ENCODE assay signal across 1 cellular context in genomic region chr1:228744918-228745317, GRCh38.
TF ChIP-seq lines count a peak whose summit lies in the region.

No MANE protein-coding gene starts in this region.

TF ChIP-seq in K562, 482 proteins besides CTCF, POLR2A, EP300 and RAD21:
- TF ChIP-seq ZHX1 (conservative IDR thresholded peaks at IDR 0.05; ENCODE audit: low read length) (no peak), NFIX (CRISPR knock-in tag; IDR thresholded peaks at IDR 0.05; ENCODE audit: low read depth) (no peak), BMI1 (IDR thresholded peaks at IDR 0.05; ENCODE audit: low read length) (no peak), KDM5B (IDR thresholded peaks at IDR 0.05; ENCODE audit: insufficient replicate concordance, low read depth, low read length) (no peak), ZNF584 (CRISPR knock-in tag; IDR thresholded peaks at IDR 0.05; ENCODE audit: low read depth) (no peak), POLR3G (IDR thresholded peaks at IDR 0.05; ENCODE audit: extremely low read depth, insufficient read length, insufficient replicate concordance) (no peak), DMBX1 (CRISPR knock-in tag; IDR thresholded peaks at IDR 0.05; ENCODE audit: borderline replicate concordance) (no peak), ZC3H4 (CRISPR knock-in tag; IDR thresholded peaks at IDR 0.05; ENCODE audit: borderline replicate concordance) (no peak), ZBTB11 (CRISPR knock-in tag; IDR thresholded peaks at IDR 0.05) (no peak), RCOR1 (IDR thresholded peaks at IDR 0.05; ENCODE audit: borderline replicate concordance in 1 of 2, low read depth in 2 of 2, low read length in 2 of 2) (no peak), MEF2A (IDR thresholded peaks at IDR 0.05; ENCODE audit: control insufficient read depth, low read depth, low read length) (no peak), HMBOX1 (IDR thresholded peaks at IDR 0.05) (no peak)
- TF ChIP-seq, protein P1, sequence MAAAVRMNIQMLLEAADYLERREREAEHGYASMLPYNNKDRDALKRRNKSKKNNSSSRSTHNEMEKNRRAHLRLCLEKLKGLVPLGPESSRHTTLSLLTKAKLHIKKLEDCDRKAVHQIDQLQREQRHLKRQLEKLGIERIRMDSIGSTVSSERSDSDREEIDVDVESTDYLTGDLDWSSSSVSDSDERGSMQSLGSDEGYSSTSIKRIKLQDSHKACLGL (CRISPR knock-in tag; IDR thresholded peaks at IDR 0.05; ENCODE audit: borderline replicate concordance, poor library complexity, severe bottlenecking), result no peak
